15 cellular contexts compared by ENCODE assay signal in genomic region chr18:37452697-37453385, GRCh38.
DNase-seq lines count a peak whose midpoint lies in the region; ATAC-seq and TF ChIP-seq lines count a peak whose summit lies in the region.
"Had no signal": no experiment of that assay in that cellular context is flagged by ENCODE, and none has a peak within 500 bp of the region (broad histone marks: within the 10 kb centered on the region; RNA-seq: fewer than 3 reads in every experiment).

No MANE protein-coding gene starts in this region.

- H3K4me3 Mint-ChIP-seq in activated naive CD4-positive, alpha-beta T cell treated with anti-CD3 and anti-CD28 coated beads for 36 hours = no peak overlapping the region
- no peak overlapping the region for H3K4me3 Mint-ChIP-seq in activated T-helper 1 cell treated with anti-CD3 and anti-CD28 coated beads, Interleukin-12 subunit alpha, Interleukin-12 subunit beta, Interleukin-2, Interleukin-4 antibody, amounts not matched to agents 30 ng/mL and 10 ng/mL and 1 ng/mL, durations not matched to agents 14 hours and 24 hours and 36 hours

- peak; percentile 43 for ATAC-seq in Right ventricle myocardium superior (ENCODE audit: poor library complexity)
- ATAC-seq in mucosa of descending colon = peak; percentile 60

- CTCF ChIA-PET in mammary epithelial cell (lab: Charles Lee; ENCODE audit: low non-redundant PET) = no interaction called here
- CTCF ChIA-PET in activated naive CD4-positive, alpha-beta T cell treated with anti-CD3 and anti-CD28 coated beads for 36 hours (lab: Charles Lee) = interaction anchor here (0.9 kb wide), 1 partner anchor 14 kb away, joined by 3 read pairs; no protein-coding TSS in a partner anchor

- H3K27me3 ChIP-seq in left ventricle myocardium inferior (ENCODE audit: low read depth) (peaks cover 44% of the 10 kb centered on the region), mammary epithelial cell (ENCODE audit: insufficient read depth, low read length) (no peaks in the 10 kb centered on the region)
- H3K27me3 ChIP-seq: ascending aorta, SJCRH30, uterus had no signal

- H3K4me1 ChIP-seq in left ventricle myocardium inferior (no peaks in the 10 kb centered on the region), mammary epithelial cell (ENCODE audit: insufficient read depth, low read length) (no peaks in the 10 kb centered on the region), mucosa of descending colon (ENCODE audit: low read depth) (no peaks in the 10 kb centered on the region)
- H3K4me1 ChIP-seq: ascending aorta, SJCRH30 had no signal

- no peak for TF ChIP-seq CTCF in left ventricle myocardium inferior (IDR thresholded peaks at IDR 0.05; ENCODE audit: borderline replicate concordance)
- no peak for TF ChIP-seq CTCF in mammary epithelial cell (conservative IDR thresholded peaks at IDR 0.05 in 1 of 2, IDR thresholded peaks at IDR 0.05 in 1 of 2; ENCODE audit: extremely low read depth in 1 of 2, insufficient read depth in 1 of 2, low read depth in 1 of 2, low read length in 2 of 2)
- TF ChIP-seq CTCF in mucosa of descending colon (IDR thresholded peaks at IDR 0.05) = no peak

- WGBS in mammary epithelial cell (ENCODE audit: low coverage, missing lambda C conversion rate) = 0% methylated on average over 3 of the region's 4 CpGs

- no peak overlapping the region for H3K27ac Mint-ChIP-seq in activated naive CD4-positive, alpha-beta T cell treated with anti-CD3 and anti-CD28 coated beads for 36 hours
- H3K27ac Mint-ChIP-seq in activated T-helper 1 cell treated with anti-CD3 and anti-CD28 coated beads, Interleukin-12 subunit alpha, Interleukin-12 subunit beta, Interleukin-2, Interleukin-4 antibody, amounts not matched to agents 30 ng/mL and 10 ng/mL and 1 ng/mL, durations not matched to agents 14 hours and 24 hours and 36 hours = no peak overlapping the region

- no peaks in the 10 kb centered on the region for H4K20me1 ChIP-seq in mammary epithelial cell (ENCODE audit: insufficient read depth, low read length)

- dilution Hi-C loops in mammary epithelial cell (cut with HindIII; ENCODE audit: low sequenced_read_pairs) = no loop called here

- no TSS peak for BruUV-seq in mammary epithelial cell (replicated peaks; lab: Mats Ljungman, UMichigan)

- no peak overlapping the region for H3K27ac ChIP-seq in left ventricle myocardium inferior (replicated peaks)
- H3K27ac ChIP-seq in mammary epithelial cell (ENCODE audit: insufficient read depth, low read depth, low read length) = no peak overlapping the region
- H3K27ac ChIP-seq: ascending aorta, KMS-11, SJCRH30 had no signal

- H3K4me1 Mint-ChIP-seq in activated naive CD4-positive, alpha-beta T cell treated with anti-CD3 and anti-CD28 coated beads for 36 hours (ENCODE audit: low read depth) = no peaks in the 10 kb centered on the region
- no peaks in the 10 kb centered on the region for H3K4me1 Mint-ChIP-seq in activated T-helper 1 cell treated with anti-CD3 and anti-CD28 coated beads, Interleukin-12 subunit alpha, Interleukin-12 subunit beta, Interleukin-2, Interleukin-4 antibody, amounts not matched to agents 30 ng/mL and 10 ng/mL and 1 ng/mL, durations not matched to agents 14 hours and 24 hours and 36 hours (ENCODE audit: low read depth)

- no peaks in the 10 kb centered on the region for H3K9me3 Mint-ChIP-seq in activated naive CD4-positive, alpha-beta T cell treated with anti-CD3 and anti-CD28 coated beads for 36 hours
- H3K9me3 Mint-ChIP-seq in activated T-helper 1 cell treated with anti-CD3 and anti-CD28 coated beads, Interleukin-12 subunit alpha, Interleukin-12 subunit beta, Interleukin-2, Interleukin-4 antibody, amounts not matched to agents 30 ng/mL and 10 ng/mL and 1 ng/mL, durations not matched to agents 14 hours and 24 hours and 36 hours = no peaks in the 10 kb centered on the region

- no peaks in the 10 kb centered on the region for H3K36me3 Mint-ChIP-seq in activated naive CD4-positive, alpha-beta T cell treated with anti-CD3 and anti-CD28 coated beads for 36 hours (ENCODE audit: low read depth)
- H3K36me3 Mint-ChIP-seq in activated T-helper 1 cell treated with anti-CD3 and anti-CD28 coated beads, Interleukin-12 subunit alpha, Interleukin-12 subunit beta, Interleukin-2, Interleukin-4 antibody, amounts not matched to agents 30 ng/mL and 10 ng/mL and 1 ng/mL, durations not matched to agents 14 hours and 24 hours and 36 hours (ENCODE audit: low read depth) = no peaks in the 10 kb centered on the region

- DNase-seq in Right ventricle myocardium superior = no peak
- DNase-seq in left ventricle myocardium inferior = no peak
- DNase-seq in mammary epithelial cell = peak; percentile 34
- DNase-seq in mucosa of descending colon = no peak
- no peak for DNase-seq in activated naive CD4-positive, alpha-beta T cell treated with anti-CD3 and anti-CD28 coated beads for 36 hours
- DNase-seq in activated T-helper 1 cell treated with anti-CD3 and anti-CD28 coated beads, Interleukin-12 subunit alpha, Interleukin-12 subunit beta, Interleukin-2, Interleukin-4 antibody, amounts not matched to agents 30 ng/mL and 10 ng/mL and 1 ng/mL, durations not matched to agents 14 hours and 24 hours and 36 hours (ENCODE audit: low spot score) = no peak
- DNase-seq in GM19238 (ENCODE audit: insufficient read length, low spot score) = no peak
- no peak for DNase-seq in NCI-H524 treated with DMSO at 0.1 percent for 48 hours (lab: John Stamatoyannopoulos, UW)
- DNase-seq: activated T-cell treated with anti-CD3 and anti-CD28 coated beads, Interleukin-2, amount 50 U/mL, for 1 hour; effector memory CD4-positive, alpha-beta T cell; NCI-H526 treated with DMSO at 0.1 percent for 48 hours; SJCRH30 had no signal

- peak overlapping the region; percentile 55 for H2AFZ ChIP-seq in mammary epithelial cell (ENCODE audit: low read depth, low read length)

- intact Hi-C loops in Right ventricle myocardium superior (cut with DNase I) = no loop called here
- intact Hi-C loops in left ventricle myocardium inferior (cut with micrococcal nuclease) = no loop called here
- intact Hi-C loops in mammary epithelial cell (cut with micrococcal nuclease) = no loop called here
- intact Hi-C loops in mucosa of descending colon (cut with DNase I, micrococcal nuclease) = no loop called here
- intact Hi-C loops in activated naive CD4-positive, alpha-beta T cell treated with anti-CD3 and anti-CD28 coated beads for 36 hours (cut with micrococcal nuclease) = no loop called here
- intact Hi-C loops in activated T-helper 1 cell treated with anti-CD3 and anti-CD28 coated beads, Interleukin-12 subunit alpha, Interleukin-12 subunit beta, Interleukin-2, Interleukin-4 antibody, amounts not matched to agents 30 ng/mL and 10 ng/mL and 1 ng/mL, durations not matched to agents 14 hours and 24 hours and 36 hours (cut with micrococcal nuclease) = no loop called here

- no peaks in the 10 kb centered on the region for H3K79me2 ChIP-seq in mammary epithelial cell (ENCODE audit: insufficient read depth, low read length)

- H3K4me3 ChIP-seq in left ventricle myocardium inferior (no peak overlapping the region), mammary epithelial cell (replicated peaks in 1 of 3; ENCODE audit: insufficient read depth in 1 of 3, low read depth in 2 of 3, low read length in 3 of 3) (no peak overlapping the region), mucosa of descending colon (no peak overlapping the region)
- H3K4me3 ChIP-seq: ascending aorta, SJCRH30, uterus had no signal

- in situ Hi-C loops in mammary epithelial cell (cut with MboI; ENCODE audit: low sequenced_read_pairs in 2 of 2) = no loop called here

- H3K36me3 ChIP-seq in left ventricle myocardium inferior (no peaks in the 10 kb centered on the region), mammary epithelial cell (ENCODE audit: insufficient read depth, low read length) (no peaks in the 10 kb centered on the region), mucosa of descending colon (ENCODE audit: low read depth) (no peaks in the 10 kb centered on the region)
- H3K36me3 ChIP-seq: ascending aorta, SJCRH30, uterus had no signal

- no peaks in the 10 kb centered on the region for H3K27me3 Mint-ChIP-seq in activated naive CD4-positive, alpha-beta T cell treated with anti-CD3 and anti-CD28 coated beads for 36 hours (ENCODE audit: low read depth)
- H3K27me3 Mint-ChIP-seq in activated T-helper 1 cell treated with anti-CD3 and anti-CD28 coated beads, Interleukin-12 subunit alpha, Interleukin-12 subunit beta, Interleukin-2, Interleukin-4 antibody, amounts not matched to agents 30 ng/mL and 10 ng/mL and 1 ng/mL, durations not matched to agents 14 hours and 24 hours and 36 hours (ENCODE audit: insufficient read depth) = peaks cover 1% of the 10 kb centered on the region

- H3K4me2 ChIP-seq in mammary epithelial cell (ENCODE audit: insufficient read depth, low read depth, low read length) = no peak overlapping the region
- H3K4me2 ChIP-seq: KMS-11 had no signal

- no peak overlapping the region for H3K9ac ChIP-seq in mammary epithelial cell (ENCODE audit: insufficient read depth, low read length)
- H3K9ac ChIP-seq: KMS-11 had no signal

- H3K9me3 ChIP-seq in left ventricle myocardium inferior (replicated peaks) (no peaks in the 10 kb centered on the region), mammary epithelial cell (replicated peaks; ENCODE audit: insufficient read depth, low read length) (no peaks in the 10 kb centered on the region), mucosa of descending colon (no peaks in the 10 kb centered on the region)
- H3K9me3 ChIP-seq: ascending aorta, SJCRH30, uterus had no signal
